23 cellular contexts compared by ENCODE assay signal in the genomic region with DNA sequence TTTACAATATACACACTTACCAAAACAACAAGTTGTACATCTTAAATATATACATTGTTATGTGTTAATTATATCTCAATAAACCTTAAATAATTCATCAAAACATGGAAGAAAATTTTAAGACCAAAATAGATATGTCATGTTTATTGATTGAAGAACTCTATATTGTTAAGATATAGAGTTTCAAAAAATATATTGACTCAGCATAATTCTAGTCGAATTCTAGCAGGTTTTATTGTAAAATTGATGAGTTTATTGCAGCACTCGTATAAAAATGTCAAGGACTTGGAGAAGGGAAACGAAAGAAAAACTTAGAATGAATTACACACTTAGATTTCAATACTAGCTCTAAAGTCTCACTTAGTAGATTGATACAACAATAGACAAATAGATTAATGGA.
DNase-seq lines count a peak whose midpoint lies in the region; ATAC-seq, FAIRE-seq and TF ChIP-seq lines count a peak whose summit lies in the region.
"Had no signal": no experiment of that assay in that cellular context is flagged by ENCODE, and none has a peak within 500 bp of the region (broad histone marks: within the 10 kb centered on the region; RNA-seq: fewer than 3 reads in every experiment).

No MANE protein-coding gene starts in this region.

- CTCF ChIA-PET in T-cell (lab: Charles Lee): no interaction called here

- no peak overlapping the region for H3K27ac ChIP-seq in kidney (ENCODE audit: low read depth in 2 of 2, low read length in 2 of 2)
- no peak overlapping the region for H3K27ac ChIP-seq in thyroid gland
- H3K27ac ChIP-seq: BLaER1, C4-2B had no signal

- H3K4me3 ChIP-seq in kidney (ENCODE audit: low read length in 2 of 2) (no peak overlapping the region), thyroid gland (replicated peaks in 1 of 3) (no peak overlapping the region)
- H3K4me3 ChIP-seq: BLaER1, GM12878, GM23338, HAP-1 had no signal

- H3K9me3 ChIP-seq in kidney (ENCODE audit: control insufficient read depth in 1 of 2, low read length in 2 of 2): peaks cover 0 to 4% of the 10 kb centered on the region in 2 donors
- H3K9me3 ChIP-seq in thyroid gland: no peaks in the 10 kb centered on the region
- H3K9me3 ChIP-seq: BLaER1, Caco-2, HAP-1 had no signal

- no peak for TF ChIP-seq CTCF in kidney (IDR thresholded peaks at IDR 0.05; ENCODE audit: borderline replicate concordance, extremely low read depth, insufficient read depth)
- no peak for TF ChIP-seq CTCF in thyroid gland (IDR thresholded peaks at IDR 0.05)

- H3K27ac Mint-ChIP-seq in T-cell: no peak overlapping the region
- H3K27ac Mint-ChIP-seq: B cell; CD4-positive, CD25-positive, alpha-beta regulatory T cell; CD8-positive, alpha-beta T cell; GM23338 had no signal

- FAIRE-seq in A204.1 (lab: Jason Lieb, UNC): peak; percentile 19
- peak; percentile 41 for FAIRE-seq in G401.6 (lab: Jason Lieb, UNC)
- peak; percentile 65 for FAIRE-seq in colon (lab: Jason Lieb, UNC)
- FAIRE-seq in kidney (lab: Jason Lieb, UNC): peak; percentile 60
- FAIRE-seq: GM12878, GM19239, H54 had no signal

- no peak overlapping the region for H3K4me3 Mint-ChIP-seq in T-cell
- H3K4me3 Mint-ChIP-seq: B cell; CD4-positive, CD25-positive, alpha-beta regulatory T cell; CD8-positive, alpha-beta T cell; GM23338 had no signal

- peaks cover 17 to 42% (median 28%) of the 10 kb centered on the region in 3 donors for H3K9me3 Mint-ChIP-seq in T-cell

- intact Hi-C loops in kidney (cut with DNase I): no loop called here
- intact Hi-C loops in thyroid gland (cut with DNase I): no loop called here

- no peaks in the 10 kb centered on the region for H3K36me3 Mint-ChIP-seq in T-cell
- H3K36me3 Mint-ChIP-seq: CD4-positive, CD25-positive, alpha-beta regulatory T cell; CD8-positive, alpha-beta T cell had no signal

- H3K27me3 ChIP-seq in thyroid gland: no peaks in the 10 kb centered on the region
- H3K27me3 ChIP-seq: BLaER1 had no signal

- no peak for DNase-seq in kidney
- no peak for DNase-seq in thyroid gland
- DNase-seq in T-cell: no peak
- DNase-seq: 8988T; Caco-2; CD4-positive, CD25-positive, alpha-beta regulatory T cell; CD8-positive, alpha-beta T cell; DMS153; DND-41; GDM1; HFFc6 had no signal

- POLR2A ChIA-PET in T-cell (lab: Charles Lee): no interaction called here

- ATAC-seq in GM21576 (IDR thresholded peaks at IDR 0.05; ENCODE audit: unreplicated experiment): no peak
- ATAC-seq in T-cell (replicated peaks in 1 of 4): no peak
- ATAC-seq: CD8-positive, alpha-beta T cell; GM23338 had no signal

- 89 to 91% methylated on average over 3 of the region's 3 CpGs for WGBS in thyroid gland, 2 donors

- no peaks in the 10 kb centered on the region for H3K27me3 Mint-ChIP-seq in T-cell
- H3K27me3 Mint-ChIP-seq: B cell; CD4-positive, CD25-positive, alpha-beta regulatory T cell had no signal

- H3K9ac ChIP-seq in kidney (ENCODE audit: low read length in 2 of 2): no peak overlapping the region
- H3K9ac ChIP-seq: BLaER1 had no signal

- H3K4me1 Mint-ChIP-seq in T-cell: no peaks in the 10 kb centered on the region
- H3K4me1 Mint-ChIP-seq: B cell, GM23338 had no signal

- H3K4me1 ChIP-seq in kidney (ENCODE audit: control insufficient read depth in 1 of 2, insufficient read depth in 1 of 2, low read depth in 1 of 2, low read length in 2 of 2) (no peaks in the 10 kb centered on the region), thyroid gland (no peaks in the 10 kb centered on the region)
- H3K4me1 ChIP-seq: BLaER1, Caco-2 had no signal

- no peak for TF ChIP-seq POLR2A in thyroid gland (IDR thresholded peaks at IDR 0.05)

- H3K36me3 ChIP-seq in kidney (ENCODE audit: control insufficient read depth in 1 of 2, insufficient read depth in 2 of 2, low read length in 2 of 2) (no peaks in the 10 kb centered on the region), thyroid gland (no peaks in the 10 kb centered on the region)
- H3K36me3 ChIP-seq: BLaER1, HAP-1 had no signal
